ENCODE assay signal across 19 cellular contexts in the genomic region with DNA sequence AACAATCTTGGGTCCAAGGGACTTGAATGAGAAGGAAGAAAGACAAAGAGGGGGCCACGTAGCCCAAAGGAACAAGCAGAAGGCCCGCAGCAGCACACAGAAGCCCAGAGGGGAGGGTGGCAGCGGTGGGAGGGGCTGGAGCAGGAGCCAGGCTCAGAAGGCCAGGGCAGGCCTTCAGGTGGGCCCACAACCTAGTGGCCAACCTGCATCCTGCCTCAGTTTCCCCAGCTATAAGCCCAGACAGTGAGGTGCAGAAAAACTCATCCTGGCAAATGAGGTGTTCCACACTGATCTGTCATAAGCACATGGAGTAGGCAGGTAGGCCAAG. TPM values are rescaled to one million over a fixed set of nuclear protein-coding genes. Genes with fewer than 3 reads are reported as not detected.
A peak's percentile ranks its signal among the peaks of the same experiment; 100 is the strongest.
DNase-seq lines count a peak whose midpoint lies in the region; TF ChIP-seq lines count a peak whose summit lies in the region.
"Had no signal": no experiment of that assay in that cellular context is flagged by ENCODE, and none has a peak within 500 bp of the region (broad histone marks: within the 10 kb centered on the region; RNA-seq: fewer than 3 reads in every experiment).

No MANE protein-coding gene starts in this region.

- peak overlapping the region in 1 of 2 experiments; percentile 20 for H3K4ac ChIP-seq in mesenchymal stem cell (ENCODE audit: low read depth in 1 of 2, low read length in 2 of 2)

- H3K27me3 ChIP-seq in ascending aorta (no peaks in the 10 kb centered on the region), mesenchymal stem cell (ENCODE audit: control insufficient read depth in 1 of 2, insufficient read depth in 1 of 2, low read length in 2 of 2) (no peaks in the 10 kb centered on the region), thyroid gland (no peaks in the 10 kb centered on the region)
- H3K27me3 ChIP-seq: BE2C, SJSA1 had no signal

- peaks cover 35 to 88% of the 10 kb centered on the region in 2 donors for H3K4me1 ChIP-seq in ascending aorta
- peaks cover 50% of the 10 kb centered on the region for H3K4me1 ChIP-seq in mesenchymal stem cell (ENCODE audit: control insufficient read depth, insufficient read depth, low read depth, low read length)
- H3K4me1 ChIP-seq in thyroid gland, result peaks cover 56 to 85% of the 10 kb centered on the region in 2 donors
- H3K4me1 ChIP-seq: BE2C had no signal

- peak overlapping the region; percentile 91 for H2BK15ac ChIP-seq in mesenchymal stem cell (ENCODE audit: low read depth, poor library complexity, severe bottlenecking)

- peak overlapping the region; percentile 91 to 94 for H3K27ac ChIP-seq in ascending aorta
- H3K27ac ChIP-seq in mesenchymal stem cell (ENCODE audit: low read length, poor library complexity, severe bottlenecking), result no peak overlapping the region
- peak overlapping the region; percentile 96 for H3K27ac ChIP-seq in thyroid gland
- H3K27ac ChIP-seq: SJSA1 had no signal

- H3K27ac Mint-ChIP-seq in HFFc6, result peak overlapping the region; percentile 72
- H3K27ac Mint-ChIP-seq: CD4-positive, alpha-beta T cell had no signal

- peaks cover 29% of the 10 kb centered on the region for H3K36me3 Mint-ChIP-seq in HFFc6 (ENCODE audit: low read depth)

- no peak overlapping the region for H3K23ac ChIP-seq in mesenchymal stem cell (ENCODE audit: low read length in 2 of 2)

- H2BK120ac ChIP-seq in mesenchymal stem cell (ENCODE audit: low read depth, low read length), result no peak overlapping the region

- H3K4me3 ChIP-seq in ascending aorta (no peak overlapping the region), mesenchymal stem cell (ENCODE audit: insufficient read depth in 1 of 2, low read depth in 1 of 2, low read length in 2 of 2) (no peak overlapping the region), thyroid gland (replicated peaks in 1 of 3) (no peak overlapping the region)
- H3K4me3 ChIP-seq: SJSA1 had no signal

- DNase-seq in HFFc6 (no peak), ascending aorta (ENCODE audit: low spot score in 2 of 2) (no peak), mesenchymal stem cell (no peak), thyroid gland (no peak), NOMO-1 treated with dmso at 0.1 percent for 144 hours (lab: John Stamatoyannopoulos, UW; ENCODE audit: unreplicated experiment) (no peak), NCI-H1092 treated with DMSO at 0.1 percent for 48 hours (lab: John Stamatoyannopoulos, UW) (no peak), middle frontal gyrus (ENCODE audit: extremely low spot score, low spot score) (no peak), ecto neural progenitor cell (ENCODE audit: low spot score) (no peak)
- DNase-seq: CD4-positive, alpha-beta T cell; DMS53; H9; NCI-H1417; NCI-H2029; NCI-H2171; NCI-H446 treated with DMSO at 0.1 percent for 48 hours; NK-92 treated with Interleukin-12 subunit alpha and Interleukin-12 subunit beta, amount 100 ng/mL, for 24 hours; PC-3 had no signal

- no peaks in the 10 kb centered on the region for H3K9me3 Mint-ChIP-seq in HFFc6
- H3K9me3 Mint-ChIP-seq: CD4-positive, alpha-beta T cell; H9 had no signal

- peaks cover 6% of the 10 kb centered on the region for H3K79me1 ChIP-seq in mesenchymal stem cell (replicated peaks; ENCODE audit: low read length, poor library complexity, severe bottlenecking)

- H4K8ac ChIP-seq in mesenchymal stem cell (ENCODE audit: low read length), result peak overlapping the region; percentile 73

- TF ChIP-seq POLR2A in thyroid gland (IDR thresholded peaks at IDR 0.05), result no peak

- TF ChIP-seq CTCF in HFFc6 (IDR thresholded peaks at IDR 0.05) (no peak), ascending aorta (IDR thresholded peaks at IDR 0.05) (no peak), thyroid gland (IDR thresholded peaks at IDR 0.05) (no peak)

- H3K36me3 ChIP-seq in ascending aorta, result peaks cover 0 to 9% of the 10 kb centered on the region in 2 donors
- H3K36me3 ChIP-seq in mesenchymal stem cell (ENCODE audit: control insufficient read depth in 1 of 2, insufficient read depth in 2 of 2, low read depth in 1 of 2, low read length in 2 of 2), result peaks cover 42 to 55% of the 10 kb centered on the region in 2 experiments
- no peaks in the 10 kb centered on the region for H3K36me3 ChIP-seq in thyroid gland
- H3K36me3 ChIP-seq: BE2C, SJSA1 had no signal

- no peaks in the 10 kb centered on the region; the same call in 1 of the 2 replicates for H3K27me3 Mint-ChIP-seq in HFFc6 (ENCODE audit: insufficient read depth)
- H3K27me3 Mint-ChIP-seq: CD4-positive, alpha-beta T cell had no signal

- H3K18ac ChIP-seq in mesenchymal stem cell (ENCODE audit: low read depth in 1 of 2, low read length in 2 of 2), result peak overlapping the region in 1 of 2 experiments; percentile 63

- H3K4me1 Mint-ChIP-seq in HFFc6 (ENCODE audit: low read depth), result peaks cover 88% of the 10 kb centered on the region

- H3K14ac ChIP-seq in mesenchymal stem cell (ENCODE audit: low read length in 2 of 2), result no peak overlapping the region

- H4K91ac ChIP-seq in mesenchymal stem cell (ENCODE audit: low read length), result peak overlapping the region; percentile 76

- H2BK12ac ChIP-seq in mesenchymal stem cell (ENCODE audit: low read length in 2 of 2), result peak overlapping the region in 1 of 2 experiments; percentile 84

- H3K4me3 Mint-ChIP-seq in HFFc6, result no peak overlapping the region
- H3K4me3 Mint-ChIP-seq: CD4-positive, alpha-beta T cell; H9 had no signal

- WGBS in mesenchymal stem cell, result 97% methylated on average over 3 of the region's 3 CpGs
- 94 to 100% methylated on average over 3 of the region's 3 CpGs for WGBS in thyroid gland, 2 donors

- no peak overlapping the region for H2BK5ac ChIP-seq in mesenchymal stem cell (ENCODE audit: low read depth, low read length, poor library complexity, severe bottlenecking)

- peak overlapping the region; percentile 29 for H3K9ac ChIP-seq in mesenchymal stem cell (ENCODE audit: low read length)

- peak overlapping the region; percentile 8 for H2AK5ac ChIP-seq in mesenchymal stem cell (ENCODE audit: low read length, severe bottlenecking)

- H3K9me3 ChIP-seq in ascending aorta, result no peaks in the 10 kb centered on the region
- H3K9me3 ChIP-seq in mesenchymal stem cell (ENCODE audit: control insufficient read depth, low read length), result no peaks in the 10 kb centered on the region
- no peaks in the 10 kb centered on the region for H3K9me3 ChIP-seq in thyroid gland
- H3K9me3 ChIP-seq: BE2C, SJSA1 had no signal

- intact Hi-C loops in ascending aorta (cut with DNase I), result no loop called here
- intact Hi-C loops in thyroid gland (cut with DNase I), result no loop called here

- no peak overlapping the region for H2AFZ ChIP-seq in mesenchymal stem cell (ENCODE audit: low read depth, low read length)

- no peak overlapping the region for H3K4me2 ChIP-seq in mesenchymal stem cell (ENCODE audit: low read length, poor library complexity, severe bottlenecking)

RNA-seq across cellular contexts. Expression of gene LTBP2, which starts 34.1 kb away (rescaled TPM):
- total RNA-seq in HFFc6 (2021; fragmentation: NEBNext Ultra II Directional; extraction: Animal tissue kit (Norgen Biotek cat#: 25700)), result 100 to 1,000 TPM; 109 to 165 (median 120) TPM
- total RNA-seq in ascending aorta, result 383 TPM
- 16.6 TPM for polyA plus RNA-seq in mesenchymal stem cell (2013, experiment 1 of 2)
- 16.0 TPM for polyA plus RNA-seq in mesenchymal stem cell (2013, experiment 2 of 2)
- 100 to 1,000 TPM in 3 of 4 donors, 10 to 100 TPM in 1; 81.3 to 240 (median 189) TPM for total RNA-seq in thyroid gland
